In genomic region chr11:32374261-32374711, GRCh38 we compare ENCODE assay signal across 1 cellular context.
TF ChIP-seq lines count a peak whose summit lies in the region.

No MANE protein-coding gene starts in this region.

TF ChIP-seq in WTC11, 78 proteins besides CTCF, POLR2A, EP300 and RAD21 (continued from another document):
- TF ChIP-seq ZNF416 (CRISPR knock-in tag; IDR thresholded peaks at IDR 0.05): no peak
